Comparison of ENCODE assay signal across 1 cellular context in the genomic region with DNA sequence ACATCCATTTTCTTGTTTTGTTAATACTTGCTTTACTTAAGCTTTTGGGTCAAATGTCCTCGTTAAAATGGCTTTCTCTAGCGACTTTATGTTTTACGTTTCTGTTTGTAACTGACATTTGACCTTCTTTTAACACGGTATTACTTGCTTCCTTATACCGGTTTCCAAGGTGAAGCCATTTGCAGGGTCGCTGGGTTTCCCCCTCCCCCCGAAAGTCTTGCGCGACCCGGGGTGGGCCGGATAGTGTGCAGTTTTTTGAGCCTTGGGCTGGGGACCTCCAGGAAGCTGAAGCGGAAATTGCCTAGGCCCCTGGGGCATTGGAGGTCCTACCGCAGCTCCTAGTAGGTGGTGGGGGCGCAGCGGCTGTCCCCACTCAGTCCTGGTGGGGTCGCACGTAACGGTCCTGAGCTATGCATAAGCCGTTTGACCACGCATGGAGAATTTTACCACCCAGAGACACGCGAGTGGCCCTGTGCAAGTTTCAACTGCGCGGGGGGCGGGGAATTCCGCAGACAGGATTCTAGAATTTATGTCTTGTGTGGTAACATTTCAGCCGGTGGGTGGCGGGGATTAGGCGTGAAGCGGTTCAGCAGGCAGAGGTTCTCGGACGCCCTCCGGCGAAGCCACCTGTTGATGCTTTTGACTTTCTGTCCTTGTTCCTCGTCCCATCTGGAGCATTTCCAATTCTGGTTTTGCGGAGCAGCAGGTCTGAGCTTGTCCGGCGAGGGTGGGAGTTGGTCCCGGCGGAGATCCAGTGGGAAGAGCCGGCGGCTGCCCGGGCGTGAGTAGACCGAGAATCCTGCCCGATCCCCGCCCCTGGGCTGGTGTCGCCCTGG.
TF ChIP-seq lines count a peak whose summit lies in the region.

No MANE protein-coding gene starts in this region.

TF ChIP-seq in HepG2, 621 proteins besides CTCF, POLR2A, EP300 and RAD21 (continued from another document and continues in another):
- TF ChIP-seq, protein P1, sequence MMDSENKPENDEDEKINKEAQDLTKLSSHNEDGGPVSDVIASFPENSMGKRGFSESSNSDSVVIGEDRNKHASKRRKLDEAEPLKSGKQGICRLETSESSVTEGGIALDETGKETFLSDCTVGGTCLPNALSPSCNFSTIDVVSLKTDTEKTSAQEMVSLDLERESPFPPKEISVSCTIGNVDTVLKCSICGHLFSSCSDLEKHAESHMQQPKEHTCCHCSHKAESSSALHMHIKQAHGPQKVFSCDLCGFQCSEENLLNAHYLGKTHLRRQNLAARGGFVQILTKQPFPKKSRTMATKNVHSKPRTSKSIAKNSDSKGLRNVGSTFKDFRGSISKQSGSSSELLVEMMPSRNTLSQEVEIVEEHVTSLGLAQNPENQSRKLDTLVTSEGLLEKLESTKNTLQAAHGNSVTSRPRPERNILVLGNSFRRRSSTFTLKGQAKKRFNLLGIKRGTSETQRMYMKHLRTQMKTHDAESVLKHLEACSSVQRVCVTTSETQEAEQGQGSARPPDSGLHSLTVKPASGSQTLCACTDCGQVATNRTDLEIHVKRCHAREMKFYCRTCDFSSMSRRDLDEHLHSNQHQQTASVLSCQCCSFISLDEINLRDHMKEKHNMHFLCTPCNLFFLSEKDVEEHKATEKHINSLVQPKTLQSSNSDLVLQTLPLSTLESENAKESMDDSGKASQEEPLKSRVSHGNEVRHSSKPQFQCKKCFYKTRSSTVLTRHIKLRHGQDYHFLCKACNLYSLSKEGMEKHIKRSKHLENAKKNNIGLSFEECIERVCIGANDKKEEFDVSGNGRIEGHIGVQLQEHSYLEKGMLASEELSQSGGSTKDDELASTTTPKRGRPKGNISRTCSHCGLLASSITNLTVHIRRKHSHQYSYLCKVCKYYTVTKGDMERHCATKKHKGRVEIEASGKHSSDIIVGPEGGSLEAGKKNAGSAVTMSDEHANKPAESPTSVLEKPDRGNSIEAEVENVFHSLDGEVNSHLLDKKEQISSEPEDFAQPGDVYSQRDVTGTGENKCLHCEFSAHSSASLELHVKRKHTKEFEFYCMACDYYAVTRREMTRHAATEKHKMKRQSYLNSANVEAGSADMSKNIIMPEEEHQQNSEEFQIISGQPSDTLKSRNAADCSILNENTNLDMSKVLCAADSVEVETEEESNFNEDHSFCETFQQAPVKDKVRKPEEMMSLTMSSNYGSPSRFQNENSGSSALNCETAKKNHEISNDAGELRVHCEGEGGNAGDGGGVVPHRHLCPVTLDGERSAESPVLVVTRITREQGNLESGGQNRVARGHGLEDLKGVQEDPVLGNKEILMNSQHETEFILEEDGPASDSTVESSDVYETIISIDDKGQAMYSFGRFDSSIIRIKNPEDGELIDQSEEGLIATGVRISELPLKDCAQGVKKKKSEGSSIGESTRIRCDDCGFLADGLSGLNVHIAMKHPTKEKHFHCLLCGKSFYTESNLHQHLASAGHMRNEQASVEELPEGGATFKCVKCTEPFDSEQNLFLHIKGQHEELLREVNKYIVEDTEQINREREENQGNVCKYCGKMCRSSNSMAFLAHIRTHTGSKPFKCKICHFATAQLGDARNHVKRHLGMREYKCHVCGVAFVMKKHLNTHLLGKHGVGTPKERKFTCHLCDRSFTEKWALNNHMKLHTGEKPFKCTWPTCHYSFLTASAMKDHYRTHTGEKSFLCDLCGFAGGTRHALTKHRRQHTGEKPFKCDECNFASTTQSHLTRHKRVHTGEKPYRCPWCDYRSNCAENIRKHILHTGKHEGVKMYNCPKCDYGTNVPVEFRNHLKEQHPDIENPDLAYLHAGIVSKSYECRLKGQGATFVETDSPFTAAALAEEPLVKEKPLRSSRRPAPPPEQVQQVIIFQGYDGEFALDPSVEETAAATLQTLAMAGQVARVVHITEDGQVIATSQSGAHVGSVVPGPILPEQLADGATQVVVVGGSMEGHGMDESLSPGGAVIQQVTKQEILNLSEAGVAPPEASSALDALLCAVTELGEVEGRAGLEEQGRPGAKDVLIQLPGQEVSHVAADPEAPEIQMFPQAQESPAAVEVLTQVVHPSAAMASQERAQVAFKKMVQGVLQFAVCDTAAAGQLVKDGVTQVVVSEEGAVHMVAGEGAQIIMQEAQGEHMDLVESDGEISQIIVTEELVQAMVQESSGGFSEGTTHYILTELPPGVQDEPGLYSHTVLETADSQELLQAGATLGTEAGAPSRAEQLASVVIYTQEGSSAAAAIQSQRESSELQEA (CRISPR knock-in tag; IDR thresholded peaks at IDR 0.05; ENCODE audit: not compliant biosample characterization) = peak; percentile 27
- no peak for TF ChIP-seq KDM6A (CRISPR knock-in tag; IDR thresholded peaks at IDR 0.05; ENCODE audit: low read depth)
- peak; percentile 71 for TF ChIP-seq MYC (CRISPR knock-in tag; IDR thresholded peaks at IDR 0.05; ENCODE audit: borderline replicate concordance)
- peak; percentile 42; the same call in 1 of the 2 replicates for TF ChIP-seq MEF2D (CRISPR knock-in tag; IDR thresholded peaks at IDR 0.05)
- TF ChIP-seq ZNF235 (CRISPR knock-in tag; IDR thresholded peaks at IDR 0.05; ENCODE audit: borderline replicate concordance) = 0 out of 2 replicates have a peak, but pooled peaks have one; percentile 9
- peak; percentile 88 for TF ChIP-seq FOXC1 (CRISPR knock-in tag; IDR thresholded peaks at IDR 0.05; ENCODE audit: borderline replicate concordance)
- TF ChIP-seq, protein P2, sequence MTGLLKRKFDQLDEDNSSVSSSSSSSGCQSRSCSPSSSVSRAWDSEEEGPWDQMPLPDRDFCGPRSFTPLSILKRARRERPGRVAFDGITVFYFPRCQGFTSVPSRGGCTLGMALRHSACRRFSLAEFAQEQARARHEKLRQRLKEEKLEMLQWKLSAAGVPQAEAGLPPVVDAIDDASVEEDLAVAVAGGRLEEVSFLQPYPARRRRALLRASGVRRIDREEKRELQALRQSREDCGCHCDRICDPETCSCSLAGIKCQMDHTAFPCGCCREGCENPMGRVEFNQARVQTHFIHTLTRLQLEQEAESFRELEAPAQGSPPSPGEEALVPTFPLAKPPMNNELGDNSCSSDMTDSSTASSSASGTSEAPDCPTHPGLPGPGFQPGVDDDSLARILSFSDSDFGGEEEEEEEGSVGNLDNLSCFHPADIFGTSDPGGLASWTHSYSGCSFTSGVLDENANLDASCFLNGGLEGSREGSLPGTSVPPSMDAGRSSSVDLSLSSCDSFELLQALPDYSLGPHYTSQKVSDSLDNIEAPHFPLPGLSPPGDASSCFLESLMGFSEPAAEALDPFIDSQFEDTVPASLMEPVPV (CRISPR knock-in tag; IDR thresholded peaks at IDR 0.05) = 0 out of 2 replicates have a peak, but pooled peaks have one; percentile 63
- TF ChIP-seq ZNF180 (CRISPR knock-in tag; IDR thresholded peaks at IDR 0.05; ENCODE audit: borderline replicate concordance, low read depth) = no peak
- TF ChIP-seq ARNT (IDR thresholded peaks at IDR 0.05) = no peak
- no peak for TF ChIP-seq HNF4G (IDR thresholded peaks at IDR 0.05; ENCODE audit: borderline replicate concordance, low read depth, low read length)
- no peak for TF ChIP-seq HNF4G (CRISPR knock-in tag; IDR thresholded peaks at IDR 0.05; ENCODE audit: borderline replicate concordance, low read depth)
- TF ChIP-seq HOXA7 (CRISPR knock-in tag; IDR thresholded peaks at IDR 0.05) = no peak
- TF ChIP-seq RARA (CRISPR knock-in tag; IDR thresholded peaks at IDR 0.05) = no peak
- TF ChIP-seq ZFP37 (CRISPR knock-in tag; IDR thresholded peaks at IDR 0.05; ENCODE audit: borderline replicate concordance) = peak; percentile 81; the same call in 1 of the 2 replicates
- TF ChIP-seq ZC3H4 (CRISPR knock-in tag; IDR thresholded peaks at IDR 0.05; ENCODE audit: borderline replicate concordance) = no peak; the same call in none of the 2 replicates
- peak; percentile 21; the same call in 1 of the 2 replicates for TF ChIP-seq SRY (CRISPR knock-in tag; IDR thresholded peaks at IDR 0.05)
- TF ChIP-seq, protein P3, sequence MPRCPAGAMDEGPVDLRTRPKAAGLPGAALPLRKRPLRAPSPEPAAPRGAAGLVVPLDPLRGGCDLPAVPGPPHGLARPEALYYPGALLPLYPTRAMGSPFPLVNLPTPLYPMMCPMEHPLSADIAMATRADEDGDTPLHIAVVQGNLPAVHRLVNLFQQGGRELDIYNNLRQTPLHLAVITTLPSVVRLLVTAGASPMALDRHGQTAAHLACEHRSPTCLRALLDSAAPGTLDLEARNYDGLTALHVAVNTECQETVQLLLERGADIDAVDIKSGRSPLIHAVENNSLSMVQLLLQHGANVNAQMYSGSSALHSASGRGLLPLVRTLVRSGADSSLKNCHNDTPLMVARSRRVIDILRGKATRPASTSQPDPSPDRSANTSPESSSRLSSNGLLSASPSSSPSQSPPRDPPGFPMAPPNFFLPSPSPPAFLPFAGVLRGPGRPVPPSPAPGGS (CRISPR knock-in tag; IDR thresholded peaks at IDR 0.05) = no peak; the same call in none of the 2 replicates
- TF ChIP-seq SMAD3 (CRISPR knock-in tag; IDR thresholded peaks at IDR 0.05) = peak; percentile 68; the same call in 1 of the 2 replicates
- TF ChIP-seq, protein P4, sequence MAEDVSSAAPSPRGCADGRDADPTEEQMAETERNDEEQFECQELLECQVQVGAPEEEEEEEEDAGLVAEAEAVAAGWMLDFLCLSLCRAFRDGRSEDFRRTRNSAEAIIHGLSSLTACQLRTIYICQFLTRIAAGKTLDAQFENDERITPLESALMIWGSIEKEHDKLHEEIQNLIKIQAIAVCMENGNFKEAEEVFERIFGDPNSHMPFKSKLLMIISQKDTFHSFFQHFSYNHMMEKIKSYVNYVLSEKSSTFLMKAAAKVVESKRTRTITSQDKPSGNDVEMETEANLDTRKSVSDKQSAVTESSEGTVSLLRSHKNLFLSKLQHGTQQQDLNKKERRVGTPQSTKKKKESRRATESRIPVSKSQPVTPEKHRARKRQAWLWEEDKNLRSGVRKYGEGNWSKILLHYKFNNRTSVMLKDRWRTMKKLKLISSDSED (CRISPR knock-in tag; IDR thresholded peaks at IDR 0.05) = peak; percentile 25; the same call in 1 of the 2 replicates
- TF ChIP-seq, protein P5, sequence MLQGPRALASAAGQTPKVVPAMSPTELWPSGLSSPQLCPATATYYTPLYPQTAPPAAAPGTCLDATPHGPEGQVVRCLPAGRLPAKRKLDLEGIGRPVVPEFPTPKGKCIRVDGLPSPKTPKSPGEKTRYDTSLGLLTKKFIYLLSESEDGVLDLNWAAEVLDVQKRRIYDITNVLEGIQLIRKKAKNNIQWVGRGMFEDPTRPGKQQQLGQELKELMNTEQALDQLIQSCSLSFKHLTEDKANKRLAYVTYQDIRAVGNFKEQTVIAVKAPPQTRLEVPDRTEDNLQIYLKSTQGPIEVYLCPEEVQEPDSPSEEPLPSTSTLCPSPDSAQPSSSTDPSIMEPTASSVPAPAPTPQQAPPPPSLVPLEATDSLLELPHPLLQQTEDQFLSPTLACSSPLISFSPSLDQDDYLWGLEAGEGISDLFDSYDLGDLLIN (CRISPR knock-in tag; IDR thresholded peaks at IDR 0.05; ENCODE audit: borderline replicate concordance) = no peak
- TF ChIP-seq ZNF205 (CRISPR knock-in tag; IDR thresholded peaks at IDR 0.05) = no peak
- no peak for TF ChIP-seq ZNF550 (CRISPR knock-in tag; IDR thresholded peaks at IDR 0.05; ENCODE audit: borderline replicate concordance)
- TF ChIP-seq, protein P6, sequence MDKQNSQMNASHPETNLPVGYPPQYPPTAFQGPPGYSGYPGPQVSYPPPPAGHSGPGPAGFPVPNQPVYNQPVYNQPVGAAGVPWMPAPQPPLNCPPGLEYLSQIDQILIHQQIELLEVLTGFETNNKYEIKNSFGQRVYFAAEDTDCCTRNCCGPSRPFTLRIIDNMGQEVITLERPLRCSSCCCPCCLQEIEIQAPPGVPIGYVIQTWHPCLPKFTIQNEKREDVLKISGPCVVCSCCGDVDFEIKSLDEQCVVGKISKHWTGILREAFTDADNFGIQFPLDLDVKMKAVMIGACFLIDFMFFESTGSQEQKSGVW (CRISPR knock-in tag; IDR thresholded peaks at IDR 0.05; ENCODE audit: borderline replicate concordance) = no peak
- TF ChIP-seq MATR3 (CRISPR knock-in tag; IDR thresholded peaks at IDR 0.05) = no peak
- TF ChIP-seq, protein P7, sequence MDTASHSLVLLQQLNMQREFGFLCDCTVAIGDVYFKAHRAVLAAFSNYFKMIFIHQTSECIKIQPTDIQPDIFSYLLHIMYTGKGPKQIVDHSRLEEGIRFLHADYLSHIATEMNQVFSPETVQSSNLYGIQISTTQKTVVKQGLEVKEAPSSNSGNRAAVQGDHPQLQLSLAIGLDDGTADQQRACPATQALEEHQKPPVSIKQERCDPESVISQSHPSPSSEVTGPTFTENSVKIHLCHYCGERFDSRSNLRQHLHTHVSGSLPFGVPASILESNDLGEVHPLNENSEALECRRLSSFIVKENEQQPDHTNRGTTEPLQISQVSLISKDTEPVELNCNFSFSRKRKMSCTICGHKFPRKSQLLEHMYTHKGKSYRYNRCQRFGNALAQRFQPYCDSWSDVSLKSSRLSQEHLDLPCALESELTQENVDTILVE (CRISPR knock-in tag; IDR thresholded peaks at IDR 0.05) = peak; percentile 71; the same call in 1 of the 2 replicates
- TF ChIP-seq HDAC1 (CRISPR knock-in tag; IDR thresholded peaks at IDR 0.05) = peak; percentile 71
- TF ChIP-seq, protein P8, sequence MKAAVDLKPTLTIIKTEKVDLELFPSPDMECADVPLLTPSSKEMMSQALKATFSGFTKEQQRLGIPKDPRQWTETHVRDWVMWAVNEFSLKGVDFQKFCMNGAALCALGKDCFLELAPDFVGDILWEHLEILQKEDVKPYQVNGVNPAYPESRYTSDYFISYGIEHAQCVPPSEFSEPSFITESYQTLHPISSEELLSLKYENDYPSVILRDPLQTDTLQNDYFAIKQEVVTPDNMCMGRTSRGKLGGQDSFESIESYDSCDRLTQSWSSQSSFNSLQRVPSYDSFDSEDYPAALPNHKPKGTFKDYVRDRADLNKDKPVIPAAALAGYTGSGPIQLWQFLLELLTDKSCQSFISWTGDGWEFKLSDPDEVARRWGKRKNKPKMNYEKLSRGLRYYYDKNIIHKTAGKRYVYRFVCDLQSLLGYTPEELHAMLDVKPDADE (CRISPR knock-in tag; IDR thresholded peaks at IDR 0.05) = peak; percentile 85
- TF ChIP-seq, protein P9, sequence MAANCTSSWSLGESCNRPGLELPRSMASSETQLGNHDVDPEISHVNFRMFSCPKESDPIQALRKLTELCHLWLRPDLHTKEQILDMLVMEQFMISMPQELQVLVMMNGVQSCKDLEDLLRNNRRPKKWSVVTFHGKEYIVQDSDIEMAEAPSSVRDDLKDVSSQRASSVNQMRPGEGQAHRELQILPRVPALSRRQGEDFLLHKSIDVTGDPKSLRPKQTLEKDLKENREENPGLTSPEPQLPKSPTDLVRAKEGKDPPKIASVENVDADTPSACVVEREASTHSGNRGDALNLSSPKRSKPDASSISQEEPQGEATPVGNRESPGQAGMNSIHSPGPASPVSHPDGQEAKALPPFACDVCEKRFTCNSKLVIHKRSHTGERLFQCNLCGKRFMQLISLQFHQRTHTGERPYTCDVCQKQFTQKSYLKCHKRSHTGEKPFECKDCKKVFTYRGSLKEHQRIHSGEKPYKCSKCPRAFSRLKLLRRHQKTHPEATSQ (CRISPR knock-in tag; IDR thresholded peaks at IDR 0.05; ENCODE audit: borderline replicate concordance) = peak; percentile 31; the same call in 1 of the 2 replicates
- peak; percentile 75; the same call in 1 of the 2 replicates for TF ChIP-seq ZNF766 (CRISPR knock-in tag; IDR thresholded peaks at IDR 0.05; ENCODE audit: borderline replicate concordance)
- TF ChIP-seq SALL2 (CRISPR knock-in tag; IDR thresholded peaks at IDR 0.05) = peak; percentile 72
- TF ChIP-seq ZNF703 (CRISPR knock-in tag; IDR thresholded peaks at IDR 0.05; ENCODE audit: borderline replicate concordance) = no peak
- no peak for TF ChIP-seq ZNF672 (CRISPR knock-in tag; IDR thresholded peaks at IDR 0.05)
- TF ChIP-seq PITX1 (CRISPR knock-in tag; IDR thresholded peaks at IDR 0.05) = 0 out of 2 replicates have a peak, but pooled peaks have one; percentile 75
- TF ChIP-seq YY1 (IDR thresholded peaks at IDR 0.05; ENCODE audit: insufficient read depth, insufficient replicate concordance, low read depth, low read length) = peak; percentile 36
- TF ChIP-seq ZNF567 (CRISPR knock-in tag; IDR thresholded peaks at IDR 0.05; ENCODE audit: borderline replicate concordance) = peak; percentile 88; the same call in 1 of the 2 replicates
- TF ChIP-seq FOXA1 (IDR thresholded peaks at IDR 0.05) = no peak
- no peak; the same call in 1 of the 2 replicates for TF ChIP-seq FOXA1 (CRISPR knock-in tag; IDR thresholded peaks at IDR 0.05)
